In the genomic region with DNA sequence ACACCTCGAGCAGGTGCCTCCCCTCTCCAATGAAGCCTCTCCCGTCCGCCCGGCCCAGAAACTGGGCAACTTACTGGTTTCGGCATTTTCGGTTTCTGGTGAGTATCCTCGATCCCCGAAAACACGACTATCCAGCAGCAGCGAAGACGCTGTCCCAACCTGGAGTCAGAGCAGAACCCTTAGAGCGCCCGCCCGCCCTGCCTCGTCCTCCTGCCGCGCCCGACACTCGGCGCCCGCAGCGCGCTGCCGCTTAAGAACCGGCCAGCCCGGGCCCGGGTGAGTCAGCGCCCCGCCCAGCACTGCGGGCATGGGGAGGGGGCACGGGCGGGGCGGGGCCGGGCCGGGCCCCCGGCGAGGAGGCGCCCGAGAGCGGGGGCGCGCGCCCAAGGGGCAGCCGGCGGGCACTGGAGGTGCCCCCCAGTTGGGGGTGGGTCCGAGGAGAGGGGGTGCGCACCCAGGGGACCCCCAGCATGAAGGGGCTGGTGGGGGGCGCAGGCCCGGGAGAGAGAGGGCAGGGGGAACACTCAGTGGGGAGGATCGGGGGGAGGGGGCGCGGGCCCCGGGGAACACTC, we compare ENCODE assay signal across 9 cellular contexts. TPM values are rescaled to one million over a fixed set of nuclear protein-coding genes. Genes with fewer than 3 reads are reported as not detected.
A peak's percentile ranks its signal among the peaks of the same experiment; 100 is the strongest.
DNase-seq lines count a peak whose midpoint lies in the region; ATAC-seq, FAIRE-seq and TF ChIP-seq lines count a peak whose summit lies in the region.
"Had no signal": no experiment of that assay in that cellular context is flagged by ENCODE, and none has a peak within 500 bp of the region (broad histone marks: within the 10 kb centered on the region; RNA-seq: fewer than 3 reads in every experiment).

No MANE protein-coding gene starts in this region.

- H3K36me3 ChIP-seq in neural cell (ENCODE audit: insufficient read depth, low read length) = no peaks in the 10 kb centered on the region

- no peak overlapping the region for H3K27ac ChIP-seq in neural cell (ENCODE audit: low read length)

- TF ChIP-seq CTCF in fibroblast of pulmonary artery (IDR thresholded peaks at IDR 0.05; ENCODE audit: low read length, missing control alignments) (no peak), neural cell (IDR thresholded peaks at IDR 0.05; ENCODE audit: poor library complexity, severe bottlenecking) (no peak)

- H3K9me2 ChIP-seq in neural cell (ENCODE audit: insufficient read depth, low read length) = no peaks in the 10 kb centered on the region

- H2AFZ ChIP-seq in neural cell (ENCODE audit: low read depth, low read length) = no peak overlapping the region

- no peak for TF ChIP-seq RAD21 in neural cell (conservative IDR thresholded peaks at IDR 0.05)

- H3K9ac ChIP-seq in neural cell (ENCODE audit: low read length) = peak overlapping the region; percentile 36

- H3F3A ChIP-seq in neural cell (ENCODE audit: insufficient read depth, low read length, poor library complexity, severe bottlenecking) = no peaks in the 10 kb centered on the region

- peak in 10 of 14 donors; percentile 22 to 74 (median 46) for DNase-seq in C1 segment of cervical spinal cord (lab: John Stamatoyannopoulos, UW)
- peak; percentile 66 for DNase-seq in HPDE6-E6E7 (ENCODE audit: extremely low spot score)
- DNase-seq in RCC 7860 (ENCODE audit: low spot score) = peak; percentile 56
- peak; percentile 78 for DNase-seq in activated T-helper 2 cell treated with anti-CD3 and anti-CD28 coated beads, Interferon-gamma antibody, Interleukin-2, Interleukin-4, amounts not matched to agents 10 μg/mL and 5 μg/mL and 100 μg/mL, durations not matched to agents 14 hours and 24 hours and 36 hours (ENCODE audit: low spot score)
- peak; percentile 64 for DNase-seq in fibroblast of pulmonary artery (ENCODE audit: low read depth)
- DNase-seq in stromal cell of bone marrow (ENCODE audit: low read depth) = peak; percentile 55

- peak overlapping the region; percentile 93 for H3K27ac Mint-ChIP-seq in activated T-helper 2 cell treated with anti-CD3 and anti-CD28 coated beads, Interferon-gamma antibody, Interleukin-2, Interleukin-4, amounts not matched to agents 10 μg/mL and 5 μg/mL and 100 μg/mL, durations not matched to agents 14 hours and 24 hours and 36 hours

- intact Hi-C loops in activated T-helper 2 cell treated with anti-CD3 and anti-CD28 coated beads, Interferon-gamma antibody, Interleukin-2, Interleukin-4, amounts not matched to agents 10 μg/mL and 5 μg/mL and 100 μg/mL, durations not matched to agents 14 hours and 24 hours and 36 hours (cut with micrococcal nuclease) = loop anchor here (1.0 to 10.0 kb wide), 6 partner anchors 32 to 1197 kb away; partner anchors contain the start of gene TAGAP

- ATAC-seq in GM19328 (IDR thresholded peaks at IDR 0.05; ENCODE audit: unreplicated experiment) = peak; percentile 33

- H3K27me3 ChIP-seq in neural cell (ENCODE audit: insufficient read depth, low read depth, low read length) = peaks cover 17% of the 10 kb centered on the region

- peaks cover 8% of the 10 kb centered on the region for H3K79me2 ChIP-seq in neural cell (replicated peaks; ENCODE audit: insufficient read depth, low read length)

- no peak overlapping the region for H3K4me2 ChIP-seq in neural cell (ENCODE audit: low read length)

- H3K36me3 Mint-ChIP-seq in activated T-helper 2 cell treated with anti-CD3 and anti-CD28 coated beads, Interferon-gamma antibody, Interleukin-2, Interleukin-4, amounts not matched to agents 10 μg/mL and 5 μg/mL and 100 μg/mL, durations not matched to agents 14 hours and 24 hours and 36 hours (ENCODE audit: low read depth) = peaks cover 51% of the 10 kb centered on the region

- FAIRE-seq in RCC 7860 (lab: Jason Lieb, UNC) = no peak
- FAIRE-seq: colon had no signal

- H3K9me3 ChIP-seq in neural cell (ENCODE audit: low read length) = no peaks in the 10 kb centered on the region

- no peaks in the 10 kb centered on the region for H3K27me3 Mint-ChIP-seq in activated T-helper 2 cell treated with anti-CD3 and anti-CD28 coated beads, Interferon-gamma antibody, Interleukin-2, Interleukin-4, amounts not matched to agents 10 μg/mL and 5 μg/mL and 100 μg/mL, durations not matched to agents 14 hours and 24 hours and 36 hours (ENCODE audit: low read depth)

- H3K4me3 ChIP-seq in fibroblast of pulmonary artery (replicated peaks; ENCODE audit: low read depth, low read length) (peak overlapping the region; percentile 67), neural cell (ENCODE audit: low read length) (peak overlapping the region; percentile 68)

- no peak for TF ChIP-seq EP300 in neural cell (conservative IDR thresholded peaks at IDR 0.05; ENCODE audit: poor library complexity, severe bottlenecking)

- H3K4me3 Mint-ChIP-seq in activated T-helper 2 cell treated with anti-CD3 and anti-CD28 coated beads, Interferon-gamma antibody, Interleukin-2, Interleukin-4, amounts not matched to agents 10 μg/mL and 5 μg/mL and 100 μg/mL, durations not matched to agents 14 hours and 24 hours and 36 hours (ENCODE audit: low read depth) = peak overlapping the region; percentile 99

- H3K9me3 Mint-ChIP-seq in activated T-helper 2 cell treated with anti-CD3 and anti-CD28 coated beads, Interferon-gamma antibody, Interleukin-2, Interleukin-4, amounts not matched to agents 10 μg/mL and 5 μg/mL and 100 μg/mL, durations not matched to agents 14 hours and 24 hours and 36 hours = no peaks in the 10 kb centered on the region

- peaks cover 52% of the 10 kb centered on the region for H3K4me1 Mint-ChIP-seq in activated T-helper 2 cell treated with anti-CD3 and anti-CD28 coated beads, Interferon-gamma antibody, Interleukin-2, Interleukin-4, amounts not matched to agents 10 μg/mL and 5 μg/mL and 100 μg/mL, durations not matched to agents 14 hours and 24 hours and 36 hours (ENCODE audit: low read depth)

- H4K20me1 ChIP-seq in neural cell (ENCODE audit: insufficient read depth) = no peaks in the 10 kb centered on the region

TF ChIP-seq in neural cell, 6 proteins besides CTCF, POLR2A, EP300 and RAD21:
- no peak for TF ChIP-seq MXI1 (conservative IDR thresholded peaks at IDR 0.05; ENCODE audit: poor library complexity, severe bottlenecking)
- TF ChIP-seq SMC3 (conservative IDR thresholded peaks at IDR 0.05; ENCODE audit: poor library complexity) = no peak
- no peak for TF ChIP-seq EZH2 (IDR thresholded peaks at IDR 0.05; ENCODE audit: borderline replicate concordance, insufficient read depth, low read length, poor library complexity, severe bottlenecking)
- TF ChIP-seq, protein P1, sequence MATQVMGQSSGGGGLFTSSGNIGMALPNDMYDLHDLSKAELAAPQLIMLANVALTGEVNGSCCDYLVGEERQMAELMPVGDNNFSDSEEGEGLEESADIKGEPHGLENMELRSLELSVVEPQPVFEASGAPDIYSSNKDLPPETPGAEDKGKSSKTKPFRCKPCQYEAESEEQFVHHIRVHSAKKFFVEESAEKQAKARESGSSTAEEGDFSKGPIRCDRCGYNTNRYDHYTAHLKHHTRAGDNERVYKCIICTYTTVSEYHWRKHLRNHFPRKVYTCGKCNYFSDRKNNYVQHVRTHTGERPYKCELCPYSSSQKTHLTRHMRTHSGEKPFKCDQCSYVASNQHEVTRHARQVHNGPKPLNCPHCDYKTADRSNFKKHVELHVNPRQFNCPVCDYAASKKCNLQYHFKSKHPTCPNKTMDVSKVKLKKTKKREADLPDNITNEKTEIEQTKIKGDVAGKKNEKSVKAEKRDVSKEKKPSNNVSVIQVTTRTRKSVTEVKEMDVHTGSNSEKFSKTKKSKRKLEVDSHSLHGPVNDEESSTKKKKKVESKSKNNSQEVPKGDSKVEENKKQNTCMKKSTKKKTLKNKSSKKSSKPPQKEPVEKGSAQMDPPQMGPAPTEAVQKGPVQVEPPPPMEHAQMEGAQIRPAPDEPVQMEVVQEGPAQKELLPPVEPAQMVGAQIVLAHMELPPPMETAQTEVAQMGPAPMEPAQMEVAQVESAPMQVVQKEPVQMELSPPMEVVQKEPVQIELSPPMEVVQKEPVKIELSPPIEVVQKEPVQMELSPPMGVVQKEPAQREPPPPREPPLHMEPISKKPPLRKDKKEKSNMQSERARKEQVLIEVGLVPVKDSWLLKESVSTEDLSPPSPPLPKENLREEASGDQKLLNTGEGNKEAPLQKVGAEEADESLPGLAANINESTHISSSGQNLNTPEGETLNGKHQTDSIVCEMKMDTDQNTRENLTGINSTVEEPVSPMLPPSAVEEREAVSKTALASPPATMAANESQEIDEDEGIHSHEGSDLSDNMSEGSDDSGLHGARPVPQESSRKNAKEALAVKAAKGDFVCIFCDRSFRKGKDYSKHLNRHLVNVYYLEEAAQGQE (IDR thresholded peaks at IDR 0.05; ENCODE audit: borderline replicate concordance) = no peak

RNA-seq across cellular contexts. Expression of gene EZR, which starts 1.1 kb away (rescaled TPM):
- total RNA-seq in activated T-helper 2 cell treated with anti-CD3 and anti-CD28 coated beads, Interferon-gamma antibody, Interleukin-2, Interleukin-4, amounts not matched to agents 10 μg/mL and 5 μg/mL and 100 μg/mL, durations not matched to agents 14 hours and 24 hours and 36 hours = 204 and 206 TPM in 2 replicates
- polyA plus RNA-seq in neural cell = 1.4 and 1.6 TPM in 2 replicates
- polyA minus RNA-seq in neural cell = 2.3 and 2.4 TPM in 2 replicates
